In genomic region chr12:43758728-43759563, GRCh38 we compare ENCODE assay signal across 8 cellular contexts. TPM values are rescaled to one million over a fixed set of nuclear protein-coding genes. Genes with fewer than 3 reads are reported as not detected.
DNase-seq lines count a peak whose midpoint lies in the region; ATAC-seq and TF ChIP-seq lines count a peak whose summit lies in the region.

Gene IRAK4, plus strand, starts transcription at chr12:43758951. Its CDS starts 9,161 bp downstream, at chr12:43768112.
Gene PUS7L, minus strand, starts transcription at chr12:43758790. Its CDS starts 3,545 bp downstream, at chr12:43755245.

- H3K27me3 ChIP-seq in BE2C: no peaks in the 10 kb centered on the region

- H3K27ac ChIP-seq in cingulate gyrus (ENCODE audit: low read depth, low read length): peak within 1 kb of the TSS; percentile 70

- TF ChIP-seq CTCF in BE2C (IDR thresholded peaks at IDR 0.05; ENCODE audit: low read depth, low read length): peak; percentile 44

- peaks cover 4% of the 10 kb centered on the region for H3K4me1 ChIP-seq in BE2C

- H3K9me3 ChIP-seq in BE2C: no peaks in the 10 kb centered on the region

- H3K4me3 ChIP-seq in BE2C (ENCODE audit: low read depth, low read length): peak within 1 kb of the TSS; percentile 89

- DNase-seq in BE2C: peak; percentile 90
- peak; percentile 71 for DNase-seq in GM19238 (ENCODE audit: insufficient read length, low spot score)
- peak; percentile 89 for DNase-seq in NCI-H524 treated with DMSO at 0.1 percent for 48 hours (lab: John Stamatoyannopoulos, UW)
- DNase-seq in activated CD4-positive, alpha-beta T cell treated with anti-CD3 and anti-CD28 coated beads for 4 hours: peak; percentile 93 to 94
- DNase-seq in kidney glomerular epithelial cell (lab: John Stamatoyannopoulos, UW): peak; percentile 97
- peak; percentile 85 to 92 (median 88) for DNase-seq in stimulated activated CD4-positive, alpha-beta T cell treated with anti-CD3 and anti-CD28 coated beads, Interleukin-1b, Interleukin-23, amount 100 ng/mL, for 24 hours (ENCODE audit: low read depth in 4 of 4, low spot score in 1 of 4)

- ATAC-seq in HG03442 (IDR thresholded peaks at IDR 0.05; ENCODE audit: unreplicated experiment): peak; percentile 96

- H3K36me3 ChIP-seq in BE2C: no peaks in the 10 kb centered on the region

RNA-seq across cellular contexts. Expression of gene IRAK4, which starts in this region (rescaled TPM):
- 0.88 TPM for polyA plus RNA-seq in BE2C (2012; ENCODE audit: insufficient read depth, insufficient read length, low read depth)

RNA-seq across cellular contexts. Expression of gene PUS7L, which starts in this region (rescaled TPM):
- polyA plus RNA-seq in BE2C (2012; ENCODE audit: insufficient read depth, insufficient read length, low read depth): 2.3 TPM

Comparison
In these comparisons a context has a peak if more than half of its experiments do, and no peak if none do; other contexts are left out.
1. Peak in every context shown above with its lines: DNase-seq, ATAC-seq, H3K4me3 ChIP-seq and H3K27ac ChIP-seq.